21 cellular contexts compared by ENCODE assay signal in genomic region chr11:34146411-34146810, GRCh38.
"Had no signal": no experiment of that assay in that cellular context is flagged by ENCODE, and none has a peak within 500 bp of the region (broad histone marks: within the 10 kb centered on the region; RNA-seq: fewer than 3 reads in every experiment).

No MANE protein-coding gene starts in this region.

- H3K27me3 Mint-ChIP-seq: activated naive CD4-positive, alpha-beta T cell treated with anti-CD3 and anti-CD28 coated beads, Interleukin-2, amount 50 U/mL, for 24 hours; activated T-helper 17 cell treated with anti-CD3 and anti-CD28 coated beads, Interleukin-2, amount 50 U/mL, for 72 hours; dendritic cell treated with granulocyte-macrophage colony-stimulating factor and Interleukin-4, amounts not matched to agents 40 ng/mL and 50 ng/mL, for 4 days; effector memory CD8-positive, alpha-beta T cell; naive thymus-derived CD8-positive, alpha-beta T cell; stimulated activated naive CD8-positive, alpha-beta T cell treated with anti-CD3 and anti-CD28 coated beads, Interleukin-15, amount 100 ng/mL, for 72 hours; T-cell had no signal

- H3K4me1 Mint-ChIP-seq: activated naive CD4-positive, alpha-beta T cell treated with anti-CD3 and anti-CD28 coated beads, Interleukin-2, amount 50 U/mL, for 24 hours; activated T-helper 17 cell treated with anti-CD3 and anti-CD28 coated beads, Interleukin-2, amount 50 U/mL, for 72 hours; stimulated activated naive CD8-positive, alpha-beta T cell treated with anti-CD3 and anti-CD28 coated beads, Interleukin-15, amount 100 ng/mL, for 72 hours; T-cell had no signal

- H3K27ac ChIP-seq: body of pancreas, prostate gland, right lobe of liver, thoracic aorta, VCaP had no signal

- H3K4me3 Mint-ChIP-seq: activated naive CD4-positive, alpha-beta T cell treated with anti-CD3 and anti-CD28 coated beads, Interleukin-2, amount 50 U/mL, for 24 hours; activated T-helper 17 cell treated with anti-CD3 and anti-CD28 coated beads, Interleukin-2, amount 50 U/mL, for 72 hours; dendritic cell treated with granulocyte-macrophage colony-stimulating factor and Interleukin-4, amounts not matched to agents 40 ng/mL and 50 ng/mL, for 4 days; effector memory CD8-positive, alpha-beta T cell; naive thymus-derived CD8-positive, alpha-beta T cell; stimulated activated naive CD8-positive, alpha-beta T cell treated with anti-CD3 and anti-CD28 coated beads, Interleukin-15, amount 100 ng/mL, for 72 hours; T-cell had no signal

- ATAC-seq: activated T-helper 17 cell treated with anti-CD3 and anti-CD28 coated beads, Interleukin-2, amount 50 U/mL, for 72 hours; body of pancreas; effector memory CD8-positive, alpha-beta T cell; naive thymus-derived CD8-positive, alpha-beta T cell; right lobe of liver; stimulated activated naive CD8-positive, alpha-beta T cell treated with anti-CD3 and anti-CD28 coated beads, Interleukin-15, amount 100 ng/mL, for 72 hours; T-cell had no signal

- H3K4me1 ChIP-seq: body of pancreas, right lobe of liver had no signal

- H3K27ac Mint-ChIP-seq: activated naive CD4-positive, alpha-beta T cell treated with anti-CD3 and anti-CD28 coated beads, Interleukin-2, amount 50 U/mL, for 24 hours; activated T-helper 17 cell treated with anti-CD3 and anti-CD28 coated beads, Interleukin-2, amount 50 U/mL, for 72 hours; dendritic cell treated with granulocyte-macrophage colony-stimulating factor and Interleukin-4, amounts not matched to agents 40 ng/mL and 50 ng/mL, for 4 days; stimulated activated naive CD8-positive, alpha-beta T cell treated with anti-CD3 and anti-CD28 coated beads, Interleukin-15, amount 100 ng/mL, for 72 hours; T-cell had no signal

- H3K9me3 ChIP-seq: body of pancreas, prostate gland, right lobe of liver, thoracic aorta had no signal

- DNase-seq: activated CD4-positive, alpha-beta T cell treated with anti-CD3 and anti-CD28 coated beads for 4 hours; activated CD8-positive, alpha-beta memory T cell treated with anti-CD3 and anti-CD28 coated beads for 24 hours; amniotic stem cell; body of pancreas; effector memory CD8-positive, alpha-beta T cell; erythroblast; hippocampal formation; naive thymus-derived CD8-positive, alpha-beta T cell; right lobe of liver; stimulated activated CD4-positive, alpha-beta T cell treated with anti-CD3 and anti-CD28 coated beads, Interleukin-12 subunit alpha, Interleukin-12 subunit beta, amount 100 ng/mL, for 4 hours; stimulated activated CD4-positive, alpha-beta T cell treated with anti-CD3 and anti-CD28 coated beads, Interleukin-4, amount 100 ng/mL, for 1 hour; stimulated activated CD8-positive, alpha-beta memory T cell treated with anti-CD3 and anti-CD28 coated beads, Interleukin-4, amount 100 ng/mL, for 48 hours; stimulated activated naive CD8-positive, alpha-beta T cell treated with anti-CD3 and anti-CD28 coated beads, Interleukin-15, amount 100 ng/mL, for 72 hours; T-cell; T1000 had no signal

- H3K27me3 ChIP-seq: body of pancreas, right lobe of liver had no signal

- H3K9me3 Mint-ChIP-seq: activated naive CD4-positive, alpha-beta T cell treated with anti-CD3 and anti-CD28 coated beads, Interleukin-2, amount 50 U/mL, for 24 hours; activated T-helper 17 cell treated with anti-CD3 and anti-CD28 coated beads, Interleukin-2, amount 50 U/mL, for 72 hours; dendritic cell treated with granulocyte-macrophage colony-stimulating factor and Interleukin-4, amounts not matched to agents 40 ng/mL and 50 ng/mL, for 4 days; effector memory CD8-positive, alpha-beta T cell; naive thymus-derived CD8-positive, alpha-beta T cell; stimulated activated naive CD8-positive, alpha-beta T cell treated with anti-CD3 and anti-CD28 coated beads, Interleukin-15, amount 100 ng/mL, for 72 hours; T-cell had no signal

- H3K4me3 ChIP-seq: body of pancreas, prostate gland, right lobe of liver, thoracic aorta had no signal
